8 cellular contexts compared by ENCODE assay signal in genomic region chr17:77470800-77471733, GRCh38.
DNase-seq lines count a peak whose midpoint lies in the region; ATAC-seq, FAIRE-seq and TF ChIP-seq lines count a peak whose summit lies in the region.

No MANE protein-coding gene starts in this region.

- dilution Hi-C loops in keratinocyte (cut with MboI; ENCODE audit: extremely low pct_ligation_motif_present, low sequenced_read_pairs), result no loop called here

- H3K27me3 Mint-ChIP-seq in T-helper 2 cell treated with Interferon-gamma antibody and Interleukin-4, amounts not matched to agents 5 μg/mL and 100 μg/mL, for 36 hours (ENCODE audit: low read depth), result no peaks in the 10 kb centered on the region

- peaks cover 7 to 15% of the 10 kb centered on the region in 2 experiments for H3K36me3 ChIP-seq in keratinocyte (ENCODE audit: control insufficient read depth in 2 of 2, extremely low read depth in 1 of 2, insufficient read depth in 2 of 2, low read length in 2 of 2)
- no peaks in the 10 kb centered on the region for H3K36me3 ChIP-seq in thoracic aorta

- FAIRE-seq in keratinocyte (lab: Jason Lieb, UNC), result no peak

- peak overlapping the region; percentile 44 for H3K4me3 Mint-ChIP-seq in T-helper 2 cell treated with Interferon-gamma antibody and Interleukin-4, amounts not matched to agents 5 μg/mL and 100 μg/mL, for 36 hours

- ATAC-seq in thoracic aorta (ENCODE audit: insufficient number of reproducible peaks, low FRiP score, low read depth), result no peak
- no peak for ATAC-seq in HG03139 (IDR thresholded peaks at IDR 0.05; ENCODE audit: unreplicated experiment)
- no peak for ATAC-seq in HG02870 (IDR thresholded peaks at IDR 0.05; ENCODE audit: unreplicated experiment)

- peaks cover 11% of the 10 kb centered on the region for H4K20me1 ChIP-seq in keratinocyte (ENCODE audit: control insufficient read depth, extremely low read depth, insufficient read depth, low read length)

- peaks cover 70% of the 10 kb centered on the region for H3K4me1 ChIP-seq in keratinocyte (ENCODE audit: control insufficient read depth, extremely low read depth, insufficient read depth, low read length)
- peaks cover 33 to 60% of the 10 kb centered on the region in 2 donors for H3K4me1 ChIP-seq in thoracic aorta (ENCODE audit: control insufficient read depth in 1 of 2, low read depth in 2 of 2)

- no peaks in the 10 kb centered on the region for H3K9me3 ChIP-seq in keratinocyte (ENCODE audit: control insufficient read depth, low read depth, low read length)
- H3K9me3 ChIP-seq in thoracic aorta, result no peaks in the 10 kb centered on the region

- H3K4me1 Mint-ChIP-seq in T-helper 2 cell treated with Interferon-gamma antibody and Interleukin-4, amounts not matched to agents 5 μg/mL and 100 μg/mL, for 36 hours (ENCODE audit: low read depth), result peaks cover 83% of the 10 kb centered on the region

- no peaks in the 10 kb centered on the region for H3K27me3 ChIP-seq in keratinocyte (ENCODE audit: control insufficient read depth, extremely low read depth, insufficient read depth, low read length)
- H3K27me3 ChIP-seq in thoracic aorta (replicated peaks; ENCODE audit: insufficient read depth), result no peaks in the 10 kb centered on the region

- peaks cover 62% of the 10 kb centered on the region for H3K36me3 Mint-ChIP-seq in T-helper 2 cell treated with Interferon-gamma antibody and Interleukin-4, amounts not matched to agents 5 μg/mL and 100 μg/mL, for 36 hours (ENCODE audit: low read depth)

- peak overlapping the region; percentile 87 for H3K4me2 ChIP-seq in keratinocyte (ENCODE audit: control insufficient read depth, extremely low read depth, insufficient read depth, low read depth, low read length)

- peak overlapping the region; percentile 77 for H3K27ac ChIP-seq in keratinocyte (ENCODE audit: control insufficient read depth, insufficient read depth, low read length)
- peak overlapping the region; percentile 42 for H3K27ac ChIP-seq in thoracic aorta

- DNase-seq in T-helper 2 cell treated with Interferon-gamma antibody and Interleukin-4, amounts not matched to agents 5 μg/mL and 100 μg/mL, for 36 hours (ENCODE audit: low spot score), result no peak
- DNase-seq in T-helper 2 cell, result no peak
- peak; percentile 83 for DNase-seq in amniotic epithelial cell (ENCODE audit: low read depth)
- no peak for DNase-seq in keratinocyte (ENCODE audit: low read depth, low spot score)
- DNase-seq in thoracic aorta (ENCODE audit: low spot score), result no peak
- no peak for DNase-seq in NCI-H2081 (lab: John Stamatoyannopoulos, UW)

- peak overlapping the region; percentile 59 for H3K27ac Mint-ChIP-seq in T-helper 2 cell treated with Interferon-gamma antibody and Interleukin-4, amounts not matched to agents 5 μg/mL and 100 μg/mL, for 36 hours

- peak overlapping the region; percentile 48 for H3K9ac ChIP-seq in keratinocyte (ENCODE audit: control insufficient read depth, extremely low read depth, insufficient read depth, low read length)

- H3K9me3 Mint-ChIP-seq in T-helper 2 cell treated with Interferon-gamma antibody and Interleukin-4, amounts not matched to agents 5 μg/mL and 100 μg/mL, for 36 hours, result no peaks in the 10 kb centered on the region

- H2AFZ ChIP-seq in keratinocyte (ENCODE audit: control insufficient read depth, low read length), result no peak overlapping the region

- H3K4me3 ChIP-seq in keratinocyte (ENCODE audit: control insufficient read depth in 2 of 3, extremely low read depth in 1 of 3, insufficient read depth in 2 of 3, low read depth in 1 of 3, low read length in 3 of 3) (peak overlapping the region in 1 of 3 experiments; percentile 3), thoracic aorta (no peak overlapping the region)

- TF ChIP-seq CTCF in keratinocyte (optimal IDR thresholded peaks at IDR 0.05 in 1 of 3, IDR thresholded peaks at IDR 0.05 in 1 of 3, conservative IDR thresholded peaks at IDR 0.05 in 1 of 3; ENCODE audit: extremely low read depth in 1 of 3, insufficient read depth in 2 of 3, low read length in 3 of 3), result no peak
- no peak for TF ChIP-seq CTCF in thoracic aorta (IDR thresholded peaks at IDR 0.05)

- peaks cover 21% of the 10 kb centered on the region for H3K9me1 ChIP-seq in keratinocyte (ENCODE audit: control insufficient read depth, extremely low read depth, insufficient read depth, low read length)

- peaks cover 71% of the 10 kb centered on the region for H3K79me2 ChIP-seq in keratinocyte (ENCODE audit: control insufficient read depth, insufficient read depth, low read length)
